19 cellular contexts compared by ENCODE assay signal in the genomic region with DNA sequence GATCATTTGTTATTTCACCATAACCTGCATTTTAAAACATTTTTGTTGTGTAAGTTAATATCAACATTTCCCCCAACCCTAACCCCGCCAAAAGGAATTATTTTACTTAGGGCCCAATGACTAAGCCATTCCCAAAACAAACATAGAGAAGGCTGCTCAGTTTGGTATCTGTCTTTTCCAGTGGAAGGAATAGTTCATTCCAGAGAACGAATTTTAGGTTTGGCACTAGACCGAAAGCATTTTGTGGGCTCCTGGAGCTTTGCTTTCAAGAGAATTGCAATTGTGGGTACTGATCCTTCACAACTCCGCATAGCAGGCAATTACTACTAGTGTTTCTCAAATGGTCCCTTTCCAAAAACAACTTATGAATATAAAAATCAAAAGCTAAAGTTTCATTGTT.
"Had no signal": no experiment of that assay in that cellular context is flagged by ENCODE, and none has a peak within 500 bp of the region (broad histone marks: within the 10 kb centered on the region; RNA-seq: fewer than 3 reads in every experiment).

No MANE protein-coding gene starts in this region.

- H3K27me3 ChIP-seq: dorsolateral prefrontal cortex, heart left ventricle, neural progenitor cell, ovary had no signal

- H3K36me3 ChIP-seq: heart left ventricle, neural progenitor cell, ovary had no signal

- H3K4me3 ChIP-seq: dorsolateral prefrontal cortex, heart left ventricle, lung, neural progenitor cell, ovary had no signal

- H3K9me3 ChIP-seq: heart left ventricle, ovary had no signal

- H3K27ac ChIP-seq: dorsolateral prefrontal cortex, heart left ventricle, neural progenitor cell, ovary had no signal

- DNase-seq: activated B cell treated with CpG ODN at 0.5 μM for 24 hours; activated CD4-positive, alpha-beta T cell treated with anti-CD3 and anti-CD28 coated beads for 48 hours; activated CD8-positive, alpha-beta memory T cell treated with anti-CD3 and anti-CD28 coated beads, Interleukin-2, amount 50 U/mL, for 4 hours; activated CD8-positive, alpha-beta T cell treated with anti-CD3 and anti-CD28 coated beads, Interleukin-2, amount 10 ng/mL, durations not matched to agents 7 days and 5 days; activated gamma-delta T cell; activated T-cell treated with anti-CD3 and anti-CD28 coated beads, Interleukin-2, amount 50 U/mL, for 48 hours; dorsolateral prefrontal cortex; erythroblast; heart left ventricle; left colon; midbrain; naive B cell; ovary; stimulated activated CD4-positive, alpha-beta T cell treated with anti-CD3 and anti-CD28 coated beads, Interleukin-4, amount 100 ng/mL, for 24 hours; stimulated activated naive CD4-positive, alpha-beta T cell treated with Interleukin-2 at 50 U/mL for 16 hours; T-helper 2 cell; trophoblast cell had no signal
